In the genomic region with DNA sequence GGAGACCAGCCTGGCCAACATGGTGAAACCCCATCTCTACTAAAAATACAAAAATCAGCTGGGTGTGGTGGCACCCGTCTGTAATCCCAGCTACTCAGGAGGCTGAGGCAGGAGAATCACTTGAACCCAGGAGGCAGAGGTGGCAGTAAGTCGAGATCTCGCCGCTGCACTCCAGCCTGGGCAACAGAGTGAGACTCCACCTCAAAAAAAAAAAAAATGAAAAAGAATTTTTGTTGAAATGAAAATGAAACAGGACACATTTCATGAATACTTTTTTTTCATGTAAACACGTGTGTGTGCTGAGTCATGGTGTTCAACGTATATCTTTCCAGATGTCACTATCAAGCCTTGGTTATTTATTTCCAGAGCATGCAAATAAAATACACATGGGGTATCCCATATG, we compare ENCODE assay signal across 9 cellular contexts. TPM values are rescaled to one million over a fixed set of nuclear protein-coding genes. Genes with fewer than 3 reads are reported as not detected.
DNase-seq lines count a peak whose midpoint lies in the region; ATAC-seq, FAIRE-seq and TF ChIP-seq lines count a peak whose summit lies in the region.
"Not testable (repeated sequence)": the region's sequence is repeated elsewhere in the genome, so short reads cannot be mapped to it uniquely, and the experiment has no call there.
"Had no signal": no experiment of that assay in that cellular context is flagged by ENCODE, and none has a peak within 500 bp of the region (broad histone marks: within the 10 kb centered on the region; RNA-seq: fewer than 3 reads in every experiment).

No MANE protein-coding gene starts in this region.

- not testable (repeated sequence) for TF ChIP-seq CTCF in HFF-Myc (IDR thresholded peaks at IDR 0.05; ENCODE audit: low read depth, low read length, missing control alignments); fibroblast of the aortic adventitia (IDR thresholded peaks at IDR 0.05; ENCODE audit: insufficient read depth, low read length)

- FAIRE-seq in GM18507 (lab: Jason Lieb, UNC), result peak; percentile 21

- not testable (repeated sequence) for H3K4me3 ChIP-seq in HFF-Myc (replicated peaks; ENCODE audit: low read depth, low read length); fibroblast of the aortic adventitia (ENCODE audit: low read depth, low read length)

- ATAC-seq in activated CD4-positive, CD25-positive, alpha-beta regulatory T cell treated with anti-CD3 and anti-CD28 coated beads, Interleukin-2, amount 50 U/mL, for 24 hours, result peak; percentile 25 to 48

- DNase-seq in DMS53 treated with DMSO at 0.1 percent for 48 hours (lab: John Stamatoyannopoulos, UW; ENCODE audit: unreplicated experiment) (peak; percentile 34), GM18507 (ENCODE audit: extremely low spot score, insufficient read length, low read depth) (peak; percentile 32), HFF-Myc (ENCODE audit: extremely low read depth, low read depth) (peak; percentile 37), NCI-H460 (ENCODE audit: extremely low read depth, low read depth) (peak; percentile 16), amniotic epithelial cell (ENCODE audit: low read depth) (peak; percentile 6), fibroblast of the aortic adventitia (ENCODE audit: low read depth) (peak; percentile 3)

RNA-seq across cellular contexts. Expression of a gene that starts 5.8 kb away (rescaled TPM):
- total RNA-seq in NCI-H460 (2014; rRNA removed; shearing (Covaris generic)), result 0.82 and 0.87 TPM in 2 replicates
- 0.37 and 1.2 TPM in 2 replicates for polyA plus RNA-seq in NCI-H460 (2014; cell fraction: nucleus; rRNA removed)
- 1.4 TPM in 1 of 2 replicates, not detected in the other for total RNA-seq in fibroblast of the aortic adventitia (ENCODE audit: low replicate concordance)
- total RNA-seq: CD4-positive, alpha-beta memory T cell; LHCN-M2 had no signal
- polyA plus RNA-seq: CD4-positive, alpha-beta memory T cell had no signal
